31 cellular contexts compared by ENCODE assay signal in genomic region chr5:79865588-79865987, GRCh38.
"Had no signal": no experiment of that assay in that cellular context is flagged by ENCODE, and none has a peak within 500 bp of the region (broad histone marks: within the 10 kb centered on the region; RNA-seq: fewer than 3 reads in every experiment).

No MANE protein-coding gene starts in this region.

- H3K4me1 ChIP-seq: parathyroid adenoma, psoas muscle, right lobe of liver, sigmoid colon, spleen, suprapubic skin, testis, tibial artery, transverse colon, upper lobe of right lung, uterus had no signal

- H3K4me3 ChIP-seq: ovary, psoas muscle, right lobe of liver, sigmoid colon, smooth muscle cell, spleen, suprapubic skin, testis, tibial artery, transverse colon, upper lobe of right lung, uterus had no signal

- H3K4me3 Mint-ChIP-seq: naive B cell; naive thymus-derived CD8-positive, alpha-beta T cell; natural killer cell treated with Interleukin-12 subunit alpha and Interleukin-12 subunit beta and Interleukin-15 and Interleukin-18, amount 100 ng/mL, for 72 hours; nephron progenitor cell; neural crest cell; stimulated activated memory B cell treated with anti-CD40 and anti-IgM and Interleukin-4, amounts not matched to agents 10 μg/mL and 1 μg/mL and 100 μg/mL, for 72 hours; stimulated activated naive CD8-positive, alpha-beta T cell treated with anti-CD3 and anti-CD28 coated beads, Interleukin-15, amount 100 ng/mL, for 72 hours; type B pancreatic cell had no signal

- H3K9me3 Mint-ChIP-seq: natural killer cell treated with Interleukin-12 subunit alpha and Interleukin-12 subunit beta and Interleukin-15 and Interleukin-18, amount 100 ng/mL, for 72 hours; neural crest cell; stimulated activated memory B cell treated with anti-CD40 and anti-IgM and Interleukin-4, amounts not matched to agents 10 μg/mL and 1 μg/mL and 100 μg/mL, for 72 hours; stimulated activated naive CD8-positive, alpha-beta T cell treated with anti-CD3 and anti-CD28 coated beads, Interleukin-15, amount 100 ng/mL, for 72 hours; type B pancreatic cell had no signal

- DNase-seq: naive B cell; naive thymus-derived CD8-positive, alpha-beta T cell; nephron progenitor cell; occipital lobe; ovary; posterior cingulate gyrus; psoas muscle; right cardiac atrium; right lobe of liver; sigmoid colon; spleen; stimulated activated CD4-positive, alpha-beta T cell treated with anti-CD3 and anti-CD28 coated beads, Interleukin-12 subunit alpha, Interleukin-12 subunit beta, amount 100 ng/mL, for 4 hours; stimulated activated CD4-positive, alpha-beta T cell treated with anti-CD3 and anti-CD28 coated beads, Interleukin-1b, Interleukin-23, amount 100 ng/mL, for 48 hours; stimulated activated CD4-positive, alpha-beta T cell treated with anti-CD3 and anti-CD28 coated beads, Interleukin-4, amount 100 ng/mL, for 1 hour; stimulated activated naive CD4-positive, alpha-beta T cell; stimulated activated naive CD8-positive, alpha-beta T cell treated with anti-CD3 and anti-CD28 coated beads, Interleukin-15, amount 100 ng/mL, for 72 hours; stimulated activated naive CD8-positive, alpha-beta T cell treated with anti-CD3 and anti-CD28 coated beads, Interleukin-15, Interleukin-2, amounts not matched to agents 100 U/mL and 50 U/mL, for 24 hours; substantia nigra; testis; tibial artery; transverse colon; upper lobe of right lung; uterus had no signal

- H3K4me1 Mint-ChIP-seq: naive B cell; naive thymus-derived CD8-positive, alpha-beta T cell; nephron progenitor cell; neural crest cell; stimulated activated memory B cell treated with anti-CD40 and anti-IgM and Interleukin-4, amounts not matched to agents 10 μg/mL and 1 μg/mL and 100 μg/mL, for 72 hours; stimulated activated naive CD8-positive, alpha-beta T cell treated with anti-CD3 and anti-CD28 coated beads, Interleukin-15, amount 100 ng/mL, for 72 hours had no signal

- H2AFZ ChIP-seq: parathyroid adenoma had no signal

- H3K36me3 Mint-ChIP-seq: naive B cell; natural killer cell treated with Interleukin-12 subunit alpha and Interleukin-12 subunit beta and Interleukin-15 and Interleukin-18, amount 100 ng/mL, for 72 hours; stimulated activated memory B cell treated with anti-CD40 and anti-IgM and Interleukin-4, amounts not matched to agents 10 μg/mL and 1 μg/mL and 100 μg/mL, for 72 hours; type B pancreatic cell had no signal

- ATAC-seq: naive thymus-derived CD8-positive, alpha-beta T cell; natural killer cell treated with Interleukin-12 subunit alpha and Interleukin-12 subunit beta and Interleukin-15 and Interleukin-18, amount 100 ng/mL, for 72 hours; psoas muscle; right cardiac atrium; right lobe of liver; stimulated activated memory B cell treated with anti-CD40 and anti-IgM and Interleukin-4, amounts not matched to agents 10 μg/mL and 1 μg/mL and 100 μg/mL, for 72 hours; stimulated activated naive CD8-positive, alpha-beta T cell treated with anti-CD3 and anti-CD28 coated beads, Interleukin-15, amount 100 ng/mL, for 72 hours; stimulated activated naive CD8-positive, alpha-beta T cell treated with anti-CD3 and anti-CD28 coated beads, Interleukin-15, Interleukin-2, amounts not matched to agents 100 U/mL and 50 U/mL, for 24 hours; upper lobe of right lung had no signal

- H3K27ac ChIP-seq: ovary, parathyroid adenoma, psoas muscle, right lobe of liver, sigmoid colon, spleen, suprapubic skin, testis, tibial artery, transverse colon, upper lobe of right lung, uterus had no signal

- H3K4me2 ChIP-seq: smooth muscle cell had no signal

- H3K9me3 ChIP-seq: ovary, psoas muscle, right lobe of liver, sigmoid colon, suprapubic skin, testis, tibial artery, transverse colon, upper lobe of right lung, uterus had no signal

- H3K27me3 ChIP-seq: ovary, right lobe of liver, sigmoid colon, testis, transverse colon, uterus had no signal

- H3K36me3 ChIP-seq: ovary, right lobe of liver, sigmoid colon, spleen, suprapubic skin, tibial artery, transverse colon, upper lobe of right lung, uterus had no signal

- H3K27ac Mint-ChIP-seq: naive thymus-derived CD8-positive, alpha-beta T cell; natural killer cell treated with Interleukin-12 subunit alpha and Interleukin-12 subunit beta and Interleukin-15 and Interleukin-18, amount 100 ng/mL, for 72 hours; nephron progenitor cell; progenitor cell of endocrine pancreas; stimulated activated memory B cell treated with anti-CD40 and anti-IgM and Interleukin-4, amounts not matched to agents 10 μg/mL and 1 μg/mL and 100 μg/mL, for 72 hours; type B pancreatic cell had no signal

- H3K79me2 ChIP-seq: parathyroid adenoma had no signal

- H3K9ac ChIP-seq: parathyroid adenoma had no signal
